In the genomic region with DNA sequence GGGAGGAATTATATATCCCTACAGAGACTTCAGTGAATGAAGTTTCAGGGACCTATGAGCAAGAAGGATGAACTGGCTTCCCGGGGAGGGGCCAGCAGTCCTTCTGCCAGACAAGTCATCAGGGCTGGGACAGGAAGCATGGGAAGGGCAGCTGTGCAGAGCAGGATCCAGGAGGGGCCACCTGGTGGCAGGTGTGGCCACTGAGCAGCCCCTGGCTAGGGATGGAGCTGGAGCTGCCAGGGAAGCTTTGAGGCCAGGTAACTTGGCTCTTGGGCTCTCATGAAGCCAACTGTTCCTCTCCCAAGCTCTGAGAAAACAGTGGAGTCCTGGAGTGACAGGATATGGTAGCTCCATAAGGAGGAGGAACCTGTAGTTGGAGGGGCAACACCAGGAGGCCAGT, we compare ENCODE assay signal across 1 cellular context.
TF ChIP-seq lines count a peak whose summit lies in the region.

No MANE protein-coding gene starts in this region.

TF ChIP-seq in WTC11, 78 proteins besides CTCF, POLR2A, EP300 and RAD21 (continued from another document):
- TF ChIP-seq, protein P1, sequence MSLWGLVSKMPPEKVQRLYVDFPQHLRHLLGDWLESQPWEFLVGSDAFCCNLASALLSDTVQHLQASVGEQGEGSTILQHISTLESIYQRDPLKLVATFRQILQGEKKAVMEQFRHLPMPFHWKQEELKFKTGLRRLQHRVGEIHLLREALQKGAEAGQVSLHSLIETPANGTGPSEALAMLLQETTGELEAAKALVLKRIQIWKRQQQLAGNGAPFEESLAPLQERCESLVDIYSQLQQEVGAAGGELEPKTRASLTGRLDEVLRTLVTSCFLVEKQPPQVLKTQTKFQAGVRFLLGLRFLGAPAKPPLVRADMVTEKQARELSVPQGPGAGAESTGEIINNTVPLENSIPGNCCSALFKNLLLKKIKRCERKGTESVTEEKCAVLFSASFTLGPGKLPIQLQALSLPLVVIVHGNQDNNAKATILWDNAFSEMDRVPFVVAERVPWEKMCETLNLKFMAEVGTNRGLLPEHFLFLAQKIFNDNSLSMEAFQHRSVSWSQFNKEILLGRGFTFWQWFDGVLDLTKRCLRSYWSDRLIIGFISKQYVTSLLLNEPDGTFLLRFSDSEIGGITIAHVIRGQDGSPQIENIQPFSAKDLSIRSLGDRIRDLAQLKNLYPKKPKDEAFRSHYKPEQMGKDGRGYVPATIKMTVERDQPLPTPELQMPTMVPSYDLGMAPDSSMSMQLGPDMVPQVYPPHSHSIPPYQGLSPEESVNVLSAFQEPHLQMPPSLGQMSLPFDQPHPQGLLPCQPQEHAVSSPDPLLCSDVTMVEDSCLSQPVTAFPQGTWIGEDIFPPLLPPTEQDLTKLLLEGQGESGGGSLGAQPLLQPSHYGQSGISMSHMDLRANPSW (CRISPR knock-in tag; conservative IDR thresholded peaks at IDR 0.05; ENCODE audit: low read depth), result no peak
- TF ChIP-seq GRHL2 (CRISPR knock-in tag; IDR thresholded peaks at IDR 0.05; ENCODE audit: insufficient replicate concordance, severe bottlenecking) (no peak), NFE2L1 (CRISPR knock-in tag; IDR thresholded peaks at IDR 0.05) (no peak), CREB1 (CRISPR knock-in tag; IDR thresholded peaks at IDR 0.05) (no peak), KAT7 (CRISPR knock-in tag; IDR thresholded peaks at IDR 0.05; ENCODE audit: borderline replicate concordance) (no peak), CREM (CRISPR knock-in tag; IDR thresholded peaks at IDR 0.05) (no peak), FOXP1 (CRISPR knock-in tag; IDR thresholded peaks at IDR 0.05; ENCODE audit: borderline replicate concordance) (no peak), ZNF317 (CRISPR knock-in tag; IDR thresholded peaks at IDR 0.05; ENCODE audit: borderline replicate concordance, low read depth) (no peak), TEAD1 (CRISPR knock-in tag; IDR thresholded peaks at IDR 0.05) (no peak), JAZF1 (CRISPR knock-in tag; IDR thresholded peaks at IDR 0.05) (no peak)
- TF ChIP-seq, protein P2, sequence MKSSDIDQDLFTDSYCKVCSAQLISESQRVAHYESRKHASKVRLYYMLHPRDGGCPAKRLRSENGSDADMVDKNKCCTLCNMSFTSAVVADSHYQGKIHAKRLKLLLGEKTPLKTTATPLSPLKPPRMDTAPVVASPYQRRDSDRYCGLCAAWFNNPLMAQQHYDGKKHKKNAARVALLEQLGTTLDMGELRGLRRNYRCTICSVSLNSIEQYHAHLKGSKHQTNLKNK (CRISPR knock-in tag; IDR thresholded peaks at IDR 0.05), result no peak
- TF ChIP-seq, protein P3, sequence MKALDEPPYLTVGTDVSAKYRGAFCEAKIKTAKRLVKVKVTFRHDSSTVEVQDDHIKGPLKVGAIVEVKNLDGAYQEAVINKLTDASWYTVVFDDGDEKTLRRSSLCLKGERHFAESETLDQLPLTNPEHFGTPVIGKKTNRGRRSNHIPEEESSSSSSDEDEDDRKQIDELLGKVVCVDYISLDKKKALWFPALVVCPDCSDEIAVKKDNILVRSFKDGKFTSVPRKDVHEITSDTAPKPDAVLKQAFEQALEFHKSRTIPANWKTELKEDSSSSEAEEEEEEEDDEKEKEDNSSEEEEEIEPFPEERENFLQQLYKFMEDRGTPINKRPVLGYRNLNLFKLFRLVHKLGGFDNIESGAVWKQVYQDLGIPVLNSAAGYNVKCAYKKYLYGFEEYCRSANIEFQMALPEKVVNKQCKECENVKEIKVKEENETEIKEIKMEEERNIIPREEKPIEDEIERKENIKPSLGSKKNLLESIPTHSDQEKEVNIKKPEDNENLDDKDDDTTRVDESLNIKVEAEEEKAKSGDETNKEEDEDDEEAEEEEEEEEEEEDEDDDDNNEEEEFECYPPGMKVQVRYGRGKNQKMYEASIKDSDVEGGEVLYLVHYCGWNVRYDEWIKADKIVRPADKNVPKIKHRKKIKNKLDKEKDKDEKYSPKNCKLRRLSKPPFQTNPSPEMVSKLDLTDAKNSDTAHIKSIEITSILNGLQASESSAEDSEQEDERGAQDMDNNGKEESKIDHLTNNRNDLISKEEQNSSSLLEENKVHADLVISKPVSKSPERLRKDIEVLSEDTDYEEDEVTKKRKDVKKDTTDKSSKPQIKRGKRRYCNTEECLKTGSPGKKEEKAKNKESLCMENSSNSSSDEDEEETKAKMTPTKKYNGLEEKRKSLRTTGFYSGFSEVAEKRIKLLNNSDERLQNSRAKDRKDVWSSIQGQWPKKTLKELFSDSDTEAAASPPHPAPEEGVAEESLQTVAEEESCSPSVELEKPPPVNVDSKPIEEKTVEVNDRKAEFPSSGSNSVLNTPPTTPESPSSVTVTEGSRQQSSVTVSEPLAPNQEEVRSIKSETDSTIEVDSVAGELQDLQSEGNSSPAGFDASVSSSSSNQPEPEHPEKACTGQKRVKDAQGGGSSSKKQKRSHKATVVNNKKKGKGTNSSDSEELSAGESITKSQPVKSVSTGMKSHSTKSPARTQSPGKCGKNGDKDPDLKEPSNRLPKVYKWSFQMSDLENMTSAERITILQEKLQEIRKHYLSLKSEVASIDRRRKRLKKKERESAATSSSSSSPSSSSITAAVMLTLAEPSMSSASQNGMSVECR (CRISPR knock-in tag; IDR thresholded peaks at IDR 0.05; ENCODE audit: borderline replicate concordance), result no peak
- TF ChIP-seq, protein P4, sequence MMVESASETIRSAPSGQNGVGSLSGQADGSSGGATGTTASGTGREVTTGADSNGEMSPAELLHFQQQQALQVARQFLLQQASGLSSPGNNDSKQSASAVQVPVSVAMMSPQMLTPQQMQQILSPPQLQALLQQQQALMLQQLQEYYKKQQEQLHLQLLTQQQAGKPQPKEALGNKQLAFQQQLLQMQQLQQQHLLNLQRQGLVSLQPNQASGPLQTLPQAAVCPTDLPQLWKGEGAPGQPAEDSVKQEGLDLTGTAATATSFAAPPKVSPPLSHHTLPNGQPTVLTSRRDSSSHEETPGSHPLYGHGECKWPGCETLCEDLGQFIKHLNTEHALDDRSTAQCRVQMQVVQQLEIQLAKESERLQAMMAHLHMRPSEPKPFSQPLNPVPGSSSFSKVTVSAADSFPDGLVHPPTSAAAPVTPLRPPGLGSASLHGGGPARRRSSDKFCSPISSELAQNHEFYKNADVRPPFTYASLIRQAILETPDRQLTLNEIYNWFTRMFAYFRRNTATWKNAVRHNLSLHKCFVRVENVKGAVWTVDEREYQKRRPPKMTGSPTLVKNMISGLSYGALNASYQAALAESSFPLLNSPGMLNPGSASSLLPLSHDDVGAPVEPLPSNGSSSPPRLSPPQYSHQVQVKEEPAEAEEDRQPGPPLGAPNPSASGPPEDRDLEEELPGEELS (CRISPR knock-in tag; IDR thresholded peaks at IDR 0.05), result no peak
